7 cellular contexts compared by ENCODE assay signal in the genomic region with DNA sequence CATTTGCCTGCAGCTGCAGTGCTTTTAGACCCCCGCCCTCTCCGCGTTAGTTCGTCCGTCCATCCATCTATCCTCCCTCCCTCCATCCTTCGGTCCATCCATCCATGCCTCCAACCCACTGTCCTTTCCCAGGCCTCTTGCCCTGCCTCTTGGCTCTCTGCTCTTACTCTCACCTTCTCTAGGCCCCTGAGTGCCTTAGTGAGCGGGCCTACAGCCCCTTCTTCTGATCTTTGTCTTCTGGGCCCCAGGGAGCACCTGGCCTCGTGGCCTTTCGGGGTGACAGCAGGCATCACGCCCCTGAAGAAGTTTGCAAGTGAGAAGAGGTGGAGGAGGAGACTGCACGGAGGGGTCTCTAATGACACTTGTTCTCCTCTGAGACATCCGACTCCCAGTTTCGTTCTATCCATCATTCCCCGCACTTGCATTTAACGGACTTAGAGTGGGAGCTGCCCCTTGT. TPM values are rescaled to one million over a fixed set of nuclear protein-coding genes. Genes with fewer than 3 reads are reported as not detected.
DNase-seq lines count a peak whose midpoint lies in the region; ATAC-seq, FAIRE-seq and TF ChIP-seq lines count a peak whose summit lies in the region.

No MANE protein-coding gene starts in this region.

- no peaks in the 10 kb centered on the region for H3K9me3 ChIP-seq in HEK293 (ENCODE audit: control insufficient read depth, insufficient read depth, low read depth, low read length)

- peak; percentile 22 for DNase-seq in left cardiac atrium
- DNase-seq in HTR-8/SVneo (ENCODE audit: insufficient read length, low spot score) = no peak
- DNase-seq in SHP77 (lab: John Stamatoyannopoulos, UW) = no peak
- no peak for DNase-seq in NCI-H774 (lab: John Stamatoyannopoulos, UW)

- H3K4me1 ChIP-seq in HEK293 (ENCODE audit: control insufficient read depth, insufficient read depth, low read length) = no peaks in the 10 kb centered on the region

- H3K27ac ChIP-seq in HEK293 (ENCODE audit: extremely low read depth, low read depth, low read length) (no peak overlapping the region; the same call in 1 of the 2 replicates), VCaP (peak overlapping the region; percentile 81), skin epidermis (peak overlapping the region in 20 of 21 experiments; percentile 86 to 100 (median 98))

- no peak for FAIRE-seq in HTR-8/SVneo (lab: Jason Lieb, UNC)

- peak in 1 of 2 donors; percentile 4 for ATAC-seq in left cardiac atrium

- peaks cover 0 to 32% of the 10 kb centered on the region in 2 experiments; a peak in 1 of 3 replicates for H3K36me3 ChIP-seq in HEK293 (ENCODE audit: control insufficient read depth in 2 of 2, insufficient read depth in 1 of 2, low read length in 2 of 2)

- intact Hi-C loops in left cardiac atrium (cut with DNase I) = no loop called here

- no peak for TF ChIP-seq CTCF in HEK293 (tag by site-specific recombination; IDR thresholded peaks at IDR 0.05)
- no peak for TF ChIP-seq CTCF in VCaP (conservative IDR thresholded peaks at IDR 0.05)

- H3K4me3 ChIP-seq in HEK293 (ENCODE audit: low read depth, low read length) = peak overlapping the region; percentile 60
- H3K4me3 ChIP-seq in skin epidermis = peak overlapping the region; percentile 53 to 78 (median 59)

- POLR2A ChIA-PET in HEK293 (lab: Yijun Ruan, JAX) = interaction anchor here (1.2 to 1.6 kb wide), 5 partner anchors 15 to 84 kb away, joined by 3 to 5 read pairs (median 4); partner anchors contain the start of gene PSMA5

- CTCF ChIA-PET in HEK293 (lab: Yijun Ruan, JAX) = interaction anchor here (0.6 to 36.3 kb wide), 7 partner anchors 8 to 372 kb away, joined by 3 to 1152 read pairs (median 6); partner anchors contain the start of genes CYB561D1 and GPR61

TF ChIP-seq in HEK293, 187 proteins besides CTCF, POLR2A, EP300 and RAD21:
- TF ChIP-seq, protein P1, sequence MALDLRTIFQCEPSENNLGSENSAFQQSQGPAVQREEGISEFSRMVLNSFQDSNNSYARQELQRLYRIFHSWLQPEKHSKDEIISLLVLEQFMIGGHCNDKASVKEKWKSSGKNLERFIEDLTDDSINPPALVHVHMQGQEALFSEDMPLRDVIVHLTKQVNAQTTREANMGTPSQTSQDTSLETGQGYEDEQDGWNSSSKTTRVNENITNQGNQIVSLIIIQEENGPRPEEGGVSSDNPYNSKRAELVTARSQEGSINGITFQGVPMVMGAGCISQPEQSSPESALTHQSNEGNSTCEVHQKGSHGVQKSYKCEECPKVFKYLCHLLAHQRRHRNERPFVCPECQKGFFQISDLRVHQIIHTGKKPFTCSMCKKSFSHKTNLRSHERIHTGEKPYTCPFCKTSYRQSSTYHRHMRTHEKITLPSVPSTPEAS (tag by site-specific recombination; IDR thresholded peaks at IDR 0.05) = no peak
- TF ChIP-seq ZNF514 (tag by site-specific recombination; IDR thresholded peaks at IDR 0.05) (no peak), ZNF24 (tag by site-specific recombination; IDR thresholded peaks at IDR 0.05) (no peak), ZNF654 (tag by site-specific recombination; IDR thresholded peaks at IDR 0.05; ENCODE audit: low read depth) (no peak), ZNF629 (tag by site-specific recombination; IDR thresholded peaks at IDR 0.05) (no peak), ZNF704 (tag by site-specific recombination; IDR thresholded peaks at IDR 0.05) (no peak), SCRT1 (tag by site-specific recombination; IDR thresholded peaks at IDR 0.05; ENCODE audit: borderline replicate concordance) (no peak), ZFHX2 (tag by site-specific recombination; conservative IDR thresholded peaks at IDR 0.05) (peak; percentile 1; the same call in 1 of the 2 replicates), ZBTB10 (tag by site-specific recombination; IDR thresholded peaks at IDR 0.05) (no peak), HOXD13 (CRISPR knock-in tag; IDR thresholded peaks at IDR 0.05; ENCODE audit: borderline replicate concordance) (no peak), ZNF366 (tag by site-specific recombination; conservative IDR thresholded peaks at IDR 0.05) (peak; percentile 99), ZNF600 (tag by site-specific recombination; IDR thresholded peaks at IDR 0.05) (no peak; the same call in 1 of the 2 replicates), ZBTB17 (tag by site-specific recombination; IDR thresholded peaks at IDR 0.05) (peak; percentile 84; the same call in 1 of the 2 replicates), ZNF335 (tag by site-specific recombination; conservative IDR thresholded peaks at IDR 0.05) (peak; percentile 66; the same call in 1 of the 2 replicates), ZBTB8A (tag by site-specific recombination; IDR thresholded peaks at IDR 0.05) (no peak; the same call in 1 of the 2 replicates), ZNF76 (tag by site-specific recombination; IDR thresholded peaks at IDR 0.05; ENCODE audit: borderline replicate concordance, low read depth) (0 out of 2 replicates have a peak, but pooled peaks have one; percentile 2), ZNF394 (tag by site-specific recombination; IDR thresholded peaks at IDR 0.05; ENCODE audit: borderline replicate concordance) (no peak), ZNF561 (tag by site-specific recombination; IDR thresholded peaks at IDR 0.05; ENCODE audit: borderline replicate concordance) (no peak), YY2 (tag by site-specific recombination; IDR thresholded peaks at IDR 0.05) (no peak), ZNF174 (tag by site-specific recombination; IDR thresholded peaks at IDR 0.05) (no peak), ZNF341 (tag by site-specific recombination; IDR thresholded peaks at IDR 0.05; ENCODE audit: low read depth) (peak; percentile 91)
- TF ChIP-seq, protein P2, sequence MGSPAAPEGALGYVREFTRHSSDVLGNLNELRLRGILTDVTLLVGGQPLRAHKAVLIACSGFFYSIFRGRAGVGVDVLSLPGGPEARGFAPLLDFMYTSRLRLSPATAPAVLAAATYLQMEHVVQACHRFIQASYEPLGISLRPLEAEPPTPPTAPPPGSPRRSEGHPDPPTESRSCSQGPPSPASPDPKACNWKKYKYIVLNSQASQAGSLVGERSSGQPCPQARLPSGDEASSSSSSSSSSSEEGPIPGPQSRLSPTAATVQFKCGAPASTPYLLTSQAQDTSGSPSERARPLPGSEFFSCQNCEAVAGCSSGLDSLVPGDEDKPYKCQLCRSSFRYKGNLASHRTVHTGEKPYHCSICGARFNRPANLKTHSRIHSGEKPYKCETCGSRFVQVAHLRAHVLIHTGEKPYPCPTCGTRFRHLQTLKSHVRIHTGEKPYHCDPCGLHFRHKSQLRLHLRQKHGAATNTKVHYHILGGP (tag by site-specific recombination; IDR thresholded peaks at IDR 0.05) = no peak
- TF ChIP-seq, protein P3, sequence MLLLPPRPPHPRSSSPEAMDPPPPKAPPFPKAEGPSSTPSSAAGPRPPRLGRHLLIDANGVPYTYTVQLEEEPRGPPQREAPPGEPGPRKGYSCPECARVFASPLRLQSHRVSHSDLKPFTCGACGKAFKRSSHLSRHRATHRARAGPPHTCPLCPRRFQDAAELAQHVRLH (tag by site-specific recombination; IDR thresholded peaks at IDR 0.05) = no peak
TF ChIP-seq in HEK293: peak in this region for 6.

RNA-seq across cellular contexts. Expression of gene ATXN7L2, which starts 0.8 kb away (rescaled TPM):
- 1 to 10 TPM; 2.5 to 3.4 TPM for total RNA-seq in left cardiac atrium

RNA-seq across cellular contexts. Expression of gene CYB561D1, which starts 9.3 kb away (rescaled TPM):
- 1 to 10 TPM; 5.8 to 5.9 TPM for total RNA-seq in left cardiac atrium

RNA-seq across cellular contexts. Expression of gene SYPL2, which starts 18.2 kb away (rescaled TPM):
- 10 to 100 TPM; 12.3 to 15.4 TPM for total RNA-seq in left cardiac atrium

RNA-seq across cellular contexts. Expression of gene AMIGO1, which starts 25.0 kb away (rescaled TPM):
- total RNA-seq in left cardiac atrium = 10 to 100 TPM in 1 of 2 donors, 1 to 10 TPM in 1; 9.3 to 12.6 TPM

RNA-seq across cellular contexts. Expression of gene GPR61, which starts 55.1 kb away (rescaled TPM):
- total RNA-seq in left cardiac atrium = under 1 TPM in 1 of 2 donors, not detected in 1; 0.55 TPM
